In the genomic region with DNA sequence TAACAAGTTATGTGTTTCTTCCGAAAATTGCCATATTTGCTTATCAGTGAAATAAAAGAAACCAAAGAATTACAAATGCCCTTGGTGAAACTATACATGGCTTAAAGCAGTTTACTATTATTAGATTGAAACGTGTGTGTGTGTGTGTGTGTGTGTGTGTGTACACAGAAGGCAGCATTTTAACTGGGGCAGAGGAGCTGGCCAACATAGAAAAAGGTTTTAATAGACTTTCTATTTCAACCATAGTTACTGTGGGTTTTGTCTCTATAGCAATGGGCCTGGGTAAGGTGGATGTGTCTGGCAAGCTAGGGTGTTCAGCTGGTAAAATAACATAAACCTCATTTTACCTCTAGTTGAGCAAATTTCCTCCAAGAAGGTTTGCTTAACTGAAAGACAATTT, we compare ENCODE assay signal across 19 cellular contexts. TPM values are rescaled to one million over a fixed set of nuclear protein-coding genes. Genes with fewer than 3 reads are reported as not detected.
"Had no signal": no experiment of that assay in that cellular context is flagged by ENCODE, and none has a peak within 500 bp of the region (broad histone marks: within the 10 kb centered on the region; RNA-seq: fewer than 3 reads in every experiment).

No MANE protein-coding gene starts in this region.

- H3K27me3 ChIP-seq: suprapubic skin, tibial nerve had no signal

- ATAC-seq: activated T-cell treated with anti-CD3 and anti-CD28 coated beads, Interleukin-2, amount 50 U/mL, for 72 hours; esophagus mucosa; lower lobe of right lung; naive thymus-derived CD4-positive, alpha-beta T cell; stimulated activated effector memory CD8-positive, alpha-beta T cell treated with anti-CD3 and anti-CD28 coated beads, Interleukin-12 subunit alpha, Interleukin-12 subunit beta, amount 100 ng/mL, for 72 hours; stimulated activated naive CD8-positive, alpha-beta T cell treated with anti-CD3 and anti-CD28 coated beads, Interleukin-15, amount 100 ng/mL, for 72 hours had no signal

- H3K27ac ChIP-seq: lower lobe of right lung, suprapubic skin had no signal

- H3K4me3 ChIP-seq: lower lobe of right lung, suprapubic skin, tibial nerve had no signal

- H3K9me3 ChIP-seq: lower lobe of right lung, suprapubic skin, tibial nerve had no signal

- H3K36me3 ChIP-seq: lower lobe of right lung, suprapubic skin, tibial nerve had no signal

- DNase-seq: activated CD4-positive, alpha-beta memory T cell treated with anti-CD3 and anti-CD28 coated beads for 36 hours; activated CD4-positive, alpha-beta T cell treated with anti-CD3 and anti-CD28 coated beads for 48 hours; activated effector memory CD4-positive, alpha-beta T cell treated with anti-CD3 and anti-CD28 coated beads, Interleukin-2, amount 50 U/mL, for 16 hours; activated naive CD4-positive, alpha-beta T cell treated with anti-CD3 and anti-CD28 coated beads, Interleukin-2, amount 10 ng/mL, durations not matched to agents 7 days and 5 days; activated T-cell treated with anti-CD3 and anti-CD28 coated beads, Interleukin-2, amount 50 U/mL, for 72 hours; amygdala; caudate nucleus; dermis blood vessel endothelial cell; effector memory CD4-positive, alpha-beta T cell; glutamatergic neuron; lower lobe of right lung; naive thymus-derived CD4-positive, alpha-beta T cell; retina; stimulated activated CD4-positive, alpha-beta T cell treated with anti-CD3 and anti-CD28 coated beads, Interleukin-12 subunit alpha, Interleukin-12 subunit beta, amount 100 ng/mL, for 4 hours; stimulated activated naive CD8-positive, alpha-beta T cell treated with anti-CD3 and anti-CD28 coated beads, Interleukin-15, amount 100 ng/mL, for 72 hours had no signal

RNA-seq across cellular contexts. Expression of gene PRICKLE1, which starts 6.5 kb away (rescaled TPM):
- total RNA-seq: activated CD4-positive, alpha-beta memory T cell treated with anti-CD3 and anti-CD28 coated beads for 36 hours; activated T-cell treated with anti-CD3 and anti-CD28 coated beads, Interleukin-2, amount 50 U/mL, for 72 hours had no signal
- polyA plus RNA-seq: naive thymus-derived CD4-positive, alpha-beta T cell had no signal
